ENCODE assay signal across 13 cellular contexts in the genomic region with DNA sequence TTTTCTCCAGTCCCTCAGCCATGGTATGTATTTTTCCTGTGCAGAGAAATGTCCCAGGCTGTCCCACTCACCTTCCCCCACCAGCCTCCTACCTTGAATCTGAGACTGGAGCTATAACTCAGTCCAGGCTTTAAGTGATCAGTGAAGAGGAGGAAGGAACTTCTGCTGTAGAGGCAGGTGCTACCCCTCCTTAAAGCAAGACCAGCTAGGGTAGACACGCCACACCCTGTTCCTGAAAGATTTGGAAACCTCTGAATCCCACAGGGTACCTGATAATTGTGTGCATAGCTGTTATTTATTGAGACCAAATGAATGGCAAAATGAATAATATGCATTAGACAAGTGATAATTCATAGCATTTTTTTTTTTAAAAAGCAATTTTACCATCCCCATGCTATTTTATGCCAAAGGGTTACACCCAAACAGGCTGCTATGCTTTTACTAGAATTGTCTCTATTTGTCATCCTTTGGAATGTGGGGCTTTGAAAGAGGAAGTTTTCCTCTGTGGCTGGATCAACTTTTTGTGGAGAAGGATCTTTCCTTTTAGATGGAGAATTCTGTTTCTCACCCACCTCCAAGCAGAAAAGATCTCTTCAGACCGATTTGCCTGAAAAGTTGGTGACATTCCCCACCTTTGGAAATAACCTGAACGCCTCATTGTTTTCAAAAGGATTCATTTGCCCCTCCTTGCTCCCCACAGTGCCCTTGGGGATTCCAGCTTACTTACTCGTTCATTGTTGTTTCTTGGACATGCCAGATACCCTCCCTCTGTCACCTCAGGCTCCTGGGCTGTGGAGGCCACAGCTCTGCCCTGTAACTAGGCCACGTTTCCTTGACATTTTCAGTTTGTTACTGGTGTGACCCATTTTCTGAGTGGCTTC.
A peak's percentile ranks its signal among the peaks of the same experiment; 100 is the strongest.
DNase-seq lines count a peak whose midpoint lies in the region; ATAC-seq and TF ChIP-seq lines count a peak whose summit lies in the region.
"Had no signal": no experiment of that assay in that cellular context is flagged by ENCODE, and none has a peak within 500 bp of the region (broad histone marks: within the 10 kb centered on the region; RNA-seq: fewer than 3 reads in every experiment).

No MANE protein-coding gene starts in this region.

- H3K9me2 ChIP-seq in GM23338 (ENCODE audit: insufficient read depth), result no peaks in the 10 kb centered on the region

- H3K4me1 ChIP-seq in GM23338 (ENCODE audit: insufficient read depth) (no peaks in the 10 kb centered on the region), skeletal muscle tissue (ENCODE audit: control insufficient read depth in 3 of 3, insufficient read depth in 3 of 3, low read length in 3 of 3) (peaks cover 20 to 39% (median 21%) of the 10 kb centered on the region in 3 donors)

- H3K9ac ChIP-seq in skeletal muscle tissue (ENCODE audit: low read depth in 1 of 3, low read length in 3 of 3), result no peak overlapping the region

- H3K4me1 Mint-ChIP-seq in GM23338 (peaks cover 6% of the 10 kb centered on the region; the same call in 2 of the 3 replicates), T-helper 17 cell (peaks cover 3% of the 10 kb centered on the region)

- H3K36me3 ChIP-seq in GM23338 (ENCODE audit: insufficient read depth) (no peaks in the 10 kb centered on the region), skeletal muscle tissue (ENCODE audit: control insufficient read depth in 3 of 3, insufficient read depth in 3 of 3, low read length in 3 of 3) (peaks cover 0 to 3% (median 0%) of the 10 kb centered on the region in 3 donors)
- H3K36me3 ChIP-seq: adrenal gland had no signal

- no peaks in the 10 kb centered on the region for H3K27me3 Mint-ChIP-seq in GM23338 (ENCODE audit: insufficient read depth, low read depth, poor library complexity)
- no peaks in the 10 kb centered on the region for H3K27me3 Mint-ChIP-seq in T-helper 17 cell
- H3K27me3 Mint-ChIP-seq: CD8-positive, alpha-beta memory T cell; naive thymus-derived CD8-positive, alpha-beta T cell had no signal

- no peak overlapping the region for H2AFZ ChIP-seq in GM23338

- no peaks in the 10 kb centered on the region for H3K9me3 ChIP-seq in skeletal muscle tissue (ENCODE audit: control insufficient read depth in 3 of 3, low read length in 3 of 3)
- no peaks in the 10 kb centered on the region for H3K9me3 ChIP-seq in T-helper 17 cell (ENCODE audit: control insufficient read depth, low read length, poor library complexity, severe bottlenecking)
- H3K9me3 ChIP-seq: adrenal gland had no signal

- H3K27me3 ChIP-seq in GM23338 (ENCODE audit: insufficient read depth) (no peaks in the 10 kb centered on the region), skeletal muscle tissue (ENCODE audit: control insufficient read depth in 3 of 3, insufficient read depth in 3 of 3, low read length in 3 of 3) (no peaks in the 10 kb centered on the region)
- H3K27me3 ChIP-seq: adrenal gland had no signal

- no peaks in the 10 kb centered on the region for H4K20me1 ChIP-seq in GM23338 (replicated peaks; ENCODE audit: insufficient read depth)

- H3K36me3 Mint-ChIP-seq in GM23338 (ENCODE audit: low read depth) (peaks cover 9% of the 10 kb centered on the region; the same call in 2 of the 3 replicates), T-helper 17 cell (ENCODE audit: low read depth) (peaks cover 5% of the 10 kb centered on the region)

- H3K27ac ChIP-seq in GM23338 (ENCODE audit: low read depth) (no peak overlapping the region), skeletal muscle tissue (ENCODE audit: low read depth, low read length) (peak overlapping the region; percentile 11)

- DNase-seq in GM23338 (ENCODE audit: low spot score) (no peak), amniotic stem cell (lab: John Stamatoyannopoulos, UW) (peak; percentile 35), hepatic stellate cell (ENCODE audit: low spot score) (peak; percentile 39), SKM-1 (lab: John Stamatoyannopoulos, UW; ENCODE audit: unreplicated experiment) (no peak), T-helper 17 cell (no peak)
- DNase-seq in stimulated activated naive CD8-positive, alpha-beta T cell treated with anti-CD3 and anti-CD28 coated beads, Interleukin-15, Interleukin-2, amounts not matched to agents 100 U/mL and 50 U/mL, for 24 hours, result no peak
- no peak for DNase-seq in stimulated activated CD4-positive, alpha-beta T cell treated with anti-CD3 and anti-CD28 coated beads, Interleukin-4, amount 100 ng/mL, for 4 hours
- DNase-seq: activated CD4-positive, alpha-beta T cell treated with anti-CD3 and anti-CD28 coated beads, Interleukin-2, amount 50 U/mL, for 48 hours; CD8-positive, alpha-beta memory T cell; naive thymus-derived CD8-positive, alpha-beta T cell; NCI-H1694 had no signal

- peak; percentile 66 for ATAC-seq in GM23338
- no peak for ATAC-seq in stimulated activated naive CD8-positive, alpha-beta T cell treated with anti-CD3 and anti-CD28 coated beads, Interleukin-15, Interleukin-2, amounts not matched to agents 100 U/mL and 50 U/mL, for 24 hours
- ATAC-seq in T-helper 17 cell, result no peak
- ATAC-seq: naive thymus-derived CD8-positive, alpha-beta T cell had no signal

- H3K4me3 ChIP-seq in GM23338 (no peak overlapping the region), skeletal muscle tissue (ENCODE audit: low read length in 3 of 3) (no peak overlapping the region)

- H3K9me3 Mint-ChIP-seq in GM23338, result no peaks in the 10 kb centered on the region
- H3K9me3 Mint-ChIP-seq: CD8-positive, alpha-beta memory T cell; naive thymus-derived CD8-positive, alpha-beta T cell had no signal

- H3K4me3 Mint-ChIP-seq in GM23338 (no peak overlapping the region), T-helper 17 cell (no peak overlapping the region)
- H3K4me3 Mint-ChIP-seq: CD8-positive, alpha-beta memory T cell; naive thymus-derived CD8-positive, alpha-beta T cell had no signal

- no peak overlapping the region for H3K4me2 ChIP-seq in GM23338

- TF ChIP-seq CTCF in GM23338 (conservative IDR thresholded peaks at IDR 0.05; ENCODE audit: low read depth in 2 of 2), result no peak

- H3K79me2 ChIP-seq in GM23338 (replicated peaks; ENCODE audit: insufficient read depth), result no peaks in the 10 kb centered on the region

- H3K27ac Mint-ChIP-seq in GM23338 (0 out of 2 replicates have a peak overlapping the region, but pooled peaks have one; percentile 9), T-helper 17 cell (no peak overlapping the region)
- H3K27ac Mint-ChIP-seq: naive thymus-derived CD8-positive, alpha-beta T cell had no signal

- no peaks in the 10 kb centered on the region for H3F3A ChIP-seq in GM23338 (replicated peaks; ENCODE audit: low read depth)

TF ChIP-seq in GM23338, 12 proteins besides CTCF, POLR2A, EP300 and RAD21:
- TF ChIP-seq, protein P1, sequence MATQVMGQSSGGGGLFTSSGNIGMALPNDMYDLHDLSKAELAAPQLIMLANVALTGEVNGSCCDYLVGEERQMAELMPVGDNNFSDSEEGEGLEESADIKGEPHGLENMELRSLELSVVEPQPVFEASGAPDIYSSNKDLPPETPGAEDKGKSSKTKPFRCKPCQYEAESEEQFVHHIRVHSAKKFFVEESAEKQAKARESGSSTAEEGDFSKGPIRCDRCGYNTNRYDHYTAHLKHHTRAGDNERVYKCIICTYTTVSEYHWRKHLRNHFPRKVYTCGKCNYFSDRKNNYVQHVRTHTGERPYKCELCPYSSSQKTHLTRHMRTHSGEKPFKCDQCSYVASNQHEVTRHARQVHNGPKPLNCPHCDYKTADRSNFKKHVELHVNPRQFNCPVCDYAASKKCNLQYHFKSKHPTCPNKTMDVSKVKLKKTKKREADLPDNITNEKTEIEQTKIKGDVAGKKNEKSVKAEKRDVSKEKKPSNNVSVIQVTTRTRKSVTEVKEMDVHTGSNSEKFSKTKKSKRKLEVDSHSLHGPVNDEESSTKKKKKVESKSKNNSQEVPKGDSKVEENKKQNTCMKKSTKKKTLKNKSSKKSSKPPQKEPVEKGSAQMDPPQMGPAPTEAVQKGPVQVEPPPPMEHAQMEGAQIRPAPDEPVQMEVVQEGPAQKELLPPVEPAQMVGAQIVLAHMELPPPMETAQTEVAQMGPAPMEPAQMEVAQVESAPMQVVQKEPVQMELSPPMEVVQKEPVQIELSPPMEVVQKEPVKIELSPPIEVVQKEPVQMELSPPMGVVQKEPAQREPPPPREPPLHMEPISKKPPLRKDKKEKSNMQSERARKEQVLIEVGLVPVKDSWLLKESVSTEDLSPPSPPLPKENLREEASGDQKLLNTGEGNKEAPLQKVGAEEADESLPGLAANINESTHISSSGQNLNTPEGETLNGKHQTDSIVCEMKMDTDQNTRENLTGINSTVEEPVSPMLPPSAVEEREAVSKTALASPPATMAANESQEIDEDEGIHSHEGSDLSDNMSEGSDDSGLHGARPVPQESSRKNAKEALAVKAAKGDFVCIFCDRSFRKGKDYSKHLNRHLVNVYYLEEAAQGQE (IDR thresholded peaks at IDR 0.05; ENCODE audit: unreplicated experiment), result no peak
- TF ChIP-seq STAT1 (IDR thresholded peaks at IDR 0.05; ENCODE audit: unreplicated experiment) (no peak), ETS1 (IDR thresholded peaks at IDR 0.05) (no peak)
TF ChIP-seq in GM23338: peak in this region for 0.

Comparison
In these comparisons a context has a peak if more than half of its experiments do, and no peak if none do; other contexts are left out.
1. DNase-seq: peak in amniotic stem cell (single experiment) and hepatic stellate cell (single experiment); none in GM23338 (single experiment), stimulated activated naive CD8-positive, alpha-beta T cell treated with anti-CD3 and anti-CD28 coated beads, Interleukin-15, Interleukin-2, amounts not matched to agents 100 U/mL and 50 U/mL, for 24 hours (single experiment), stimulated activated CD4-positive, alpha-beta T cell treated with anti-CD3 and anti-CD28 coated beads, Interleukin-4, amount 100 ng/mL, for 4 hours (0 of 2), SKM-1 (single experiment) and T-helper 17 cell (0 of 3).